ENCODE assay signal across 15 cellular contexts in genomic region chr10:119852822-119853221, GRCh38.
"Had no signal": no experiment of that assay in that cellular context is flagged by ENCODE, and none has a peak within 500 bp of the region (broad histone marks: within the 10 kb centered on the region; RNA-seq: fewer than 3 reads in every experiment).

No MANE protein-coding gene starts in this region.

- H3K9me3 ChIP-seq: mucosa of descending colon, ovary, psoas muscle, sigmoid colon had no signal

- H3K27me3 ChIP-seq: hepatocyte, ovary, sigmoid colon had no signal

- H3K36me3 ChIP-seq: ovary had no signal

- H3K27ac ChIP-seq: hepatocyte, ovary, psoas muscle, sigmoid colon, skin epidermis had no signal

- DNase-seq: effector memory CD4-positive, alpha-beta T cell; foreskin melanocyte; kidney glomerular epithelial cell; mucosa of descending colon; natural killer cell; nucleus accumbens; ovary; psoas muscle; sigmoid colon; stimulated activated CD4-positive, alpha-beta T cell treated with anti-CD3 and anti-CD28 coated beads, Interleukin-12 subunit alpha, Interleukin-12 subunit beta, amount 100 ng/mL, for 4 hours; stimulated activated naive CD4-positive, alpha-beta T cell; trophoblast cell had no signal

- H3K4me3 ChIP-seq: hepatocyte, mucosa of descending colon, ovary, psoas muscle, sigmoid colon, skin epidermis had no signal

- ATAC-seq: left lobe of liver, mucosa of descending colon, natural killer cell had no signal
